Comparison of ENCODE assay signal across 25 cellular contexts in the genomic region with DNA sequence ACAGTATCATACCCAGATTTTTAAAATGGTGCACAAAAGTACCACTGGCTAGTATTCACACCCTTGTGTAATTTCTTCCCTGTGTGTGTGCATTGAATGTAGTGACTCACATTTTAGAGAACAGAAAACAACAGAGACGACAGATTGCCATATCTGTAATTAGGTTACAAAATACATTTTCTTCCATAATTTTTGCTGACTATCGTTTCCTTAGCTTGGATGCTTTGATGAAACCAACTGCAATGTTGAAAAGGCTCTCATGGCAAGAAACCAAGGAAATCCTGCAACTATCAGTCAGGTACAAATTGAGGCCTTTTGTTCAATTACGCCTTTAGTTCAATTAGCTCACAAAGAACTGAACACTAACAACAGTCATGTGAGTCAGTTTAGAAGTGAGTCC.
DNase-seq lines count a peak whose midpoint lies in the region; ATAC-seq, FAIRE-seq and TF ChIP-seq lines count a peak whose summit lies in the region.
"Had no signal": no experiment of that assay in that cellular context is flagged by ENCODE, and none has a peak within 500 bp of the region (broad histone marks: within the 10 kb centered on the region; RNA-seq: fewer than 3 reads in every experiment).

No MANE protein-coding gene starts in this region.

- no peaks in the 10 kb centered on the region for H3K79me2 ChIP-seq in HepG2 (ENCODE audit: insufficient read depth, low read length)

- no peaks in the 10 kb centered on the region for H3K9me3 ChIP-seq in HepG2 (ENCODE audit: low read length)
- no peaks in the 10 kb centered on the region for H3K9me3 ChIP-seq in right lobe of liver
- no peaks in the 10 kb centered on the region for H3K9me3 ChIP-seq in neuronal stem cell (replicated peaks in 1 of 2; ENCODE audit: control insufficient read depth in 2 of 2, insufficient read depth in 1 of 2, low read depth in 1 of 2, low read length in 2 of 2)
- H3K9me3 ChIP-seq: BE2C, BLaER1 had no signal

- no peak for FAIRE-seq in HepG2 (lab: Jason Lieb, UNC)
- peak; percentile 13 for FAIRE-seq in bronchial epithelial cell (lab: Jason Lieb, UNC)
- FAIRE-seq: GM12878, GM12892, GM18507 had no signal

- no TSS peak for BruUV-seq in HepG2 (replicated peaks; lab: Mats Ljungman, UMichigan)

- intact Hi-C loops in HepG2 (cut with micrococcal nuclease; ENCODE audit: unreplicated experiment) (no loop called here), right lobe of liver (cut with DNase I) (no loop called here)

- H3K79me1 ChIP-seq in neuronal stem cell (ENCODE audit: low read depth, low read length), result no peaks in the 10 kb centered on the region

- no peaks in the 10 kb centered on the region for H3K36me3 ChIP-seq in HepG2 (replicated peaks in 1 of 2; ENCODE audit: control insufficient read depth in 1 of 2, insufficient read depth in 2 of 2, low read length in 2 of 2)
- no peaks in the 10 kb centered on the region for H3K36me3 ChIP-seq in right lobe of liver
- H3K36me3 ChIP-seq in bronchial epithelial cell (ENCODE audit: control insufficient read depth, insufficient read depth, low read length), result no peaks in the 10 kb centered on the region
- H3K36me3 ChIP-seq in neuronal stem cell (replicated peaks in 1 of 2; ENCODE audit: control insufficient read depth in 2 of 2, insufficient read depth in 2 of 2, low read length in 2 of 2), result no peaks in the 10 kb centered on the region
- H3K36me3 ChIP-seq: BE2C, BLaER1 had no signal

- H2BK12ac ChIP-seq in neuronal stem cell (ENCODE audit: low read length), result no peak overlapping the region

- in situ Hi-C loops in HepG2 (cut with HindIII; ENCODE audit: extremely low pct_ligation_motif_present, low pct_unique_long_range_greater_than_20kb), result no loop called here

- 51% methylated on average over 3 of the region's 3 CpGs for WGBS in HepG2 (ENCODE audit: low lambda C conversion rate)
- WGBS in right lobe of liver (ENCODE audit: insufficient coverage, low coverage, low lambda C conversion rate, missing lambda C conversion rate), result 64% methylated on average over 3 of the region's 3 CpGs
- WGBS in neuronal stem cell (ENCODE audit: extremely low coverage in 2 of 2, insufficient read length in 2 of 2, insufficient replicate concordance in 1 of 2), 2 donors, result no CpG with 5 or more reads among the region's 3 CpGs

- POLR2A ChIA-PET in HepG2 (lab: Yijun Ruan, JAX), result no interaction called here

- TF ChIP-seq POLR2A in HepG2 (IDR thresholded peaks at IDR 0.05; ENCODE audit: insufficient read depth in 1 of 2, low read depth in 2 of 2, low read length in 2 of 2) (no peak), right lobe of liver (IDR thresholded peaks at IDR 0.05) (no peak)

- H2AFZ ChIP-seq in HepG2 (ENCODE audit: low read length), result no peak overlapping the region
- peak overlapping the region; percentile 23 for H2AFZ ChIP-seq in neuronal stem cell (ENCODE audit: low read length)

- H3K18ac ChIP-seq in neuronal stem cell (ENCODE audit: low read length), result no peak overlapping the region

- no peak overlapping the region for H2BK120ac ChIP-seq in neuronal stem cell (ENCODE audit: low read depth, low read length)

- no peak for TF ChIP-seq CTCF in HepG2 (CRISPR knock-in tag; IDR thresholded peaks at IDR 0.05)
- no peak for TF ChIP-seq CTCF in right lobe of liver (IDR thresholded peaks at IDR 0.05)
- TF ChIP-seq CTCF in bronchial epithelial cell (IDR thresholded peaks at IDR 0.05; ENCODE audit: insufficient read depth, low read length, severe bottlenecking), result no peak

- no peak overlapping the region for H3K23ac ChIP-seq in neuronal stem cell (ENCODE audit: low read depth, low read length, poor library complexity)

- H3K4me3 ChIP-seq in HepG2 (replicated peaks in 1 of 3; ENCODE audit: insufficient read depth in 1 of 3, low read depth in 2 of 3, low read length in 3 of 3), result no peak overlapping the region
- no peak overlapping the region for H3K4me3 ChIP-seq in right lobe of liver
- no peak overlapping the region for H3K4me3 ChIP-seq in bronchial epithelial cell (ENCODE audit: low read depth, low read length)
- H3K4me3 ChIP-seq in neuronal stem cell (ENCODE audit: low read length in 2 of 2), result no peak overlapping the region
- H3K4me3 ChIP-seq: BLaER1, GM12878 had no signal

- H3K27ac ChIP-seq in HepG2 (ENCODE audit: extremely low read length, insufficient read depth, low read length) (no peak overlapping the region), right lobe of liver (no peak overlapping the region), neuronal stem cell (replicated peaks; ENCODE audit: low read length) (no peak overlapping the region)
- H3K27ac ChIP-seq: 22Rv1, BLaER1 had no signal

- no peaks in the 10 kb centered on the region for H4K20me1 ChIP-seq in HepG2 (ENCODE audit: insufficient read depth, low read length)
- H4K20me1 ChIP-seq: BLaER1 had no signal

- H2BK5ac ChIP-seq in neuronal stem cell (ENCODE audit: low read length), result no peak overlapping the region

- DNase-seq in HepG2 (ENCODE audit: low spot score) (no peak), right lobe of liver (no peak), bronchial epithelial cell (ENCODE audit: low read depth) (no peak), neuronal stem cell (ENCODE audit: low spot score) (no peak)
- DNase-seq: ACHN; BE2C; C1 segment of cervical spinal cord; CD4-positive, alpha-beta memory T cell; CD4-positive, CD25-positive, alpha-beta regulatory T cell; CD8-positive, alpha-beta memory T cell; COR-L47; DMS 273 treated with DMSO at 0.1 percent for 48 hours; DMS153; DMS53; DMS79; DND-41; EL; GDM1 had no signal

- no peak for TF ChIP-seq EP300 in HepG2 (IDR thresholded peaks at IDR 0.05; ENCODE audit: low read depth in 2 of 2, low read length in 2 of 2)
- TF ChIP-seq EP300 in HepG2 (CRISPR knock-in tag; IDR thresholded peaks at IDR 0.05; ENCODE audit: borderline replicate concordance), result no peak

- no peak overlapping the region for H4K8ac ChIP-seq in neuronal stem cell (ENCODE audit: low read depth, low read length)

- TF ChIP-seq RAD21 in HepG2 (CRISPR knock-in tag; IDR thresholded peaks at IDR 0.05), result no peak

- no peak for ATAC-seq in HepG2
- ATAC-seq in right lobe of liver, result no peak
- no peak for ATAC-seq in HG02970 (IDR thresholded peaks at IDR 0.05; ENCODE audit: low FRiP score, unreplicated experiment)
- no peak for ATAC-seq in GM21360 (IDR thresholded peaks at IDR 0.05; ENCODE audit: unreplicated experiment)
- ATAC-seq: GM12878 had no signal

- no peak overlapping the region for H2BK15ac ChIP-seq in neuronal stem cell (ENCODE audit: low read length)

- no peaks in the 10 kb centered on the region for H3K27me3 ChIP-seq in HepG2 (ENCODE audit: control insufficient read depth in 1 of 2, insufficient read depth in 2 of 2, low read length in 2 of 2)
- H3K27me3 ChIP-seq in right lobe of liver, result no peaks in the 10 kb centered on the region
- no peaks in the 10 kb centered on the region for H3K27me3 ChIP-seq in bronchial epithelial cell (ENCODE audit: control insufficient read depth, insufficient read depth, low read length)
- no peaks in the 10 kb centered on the region for H3K27me3 ChIP-seq in neuronal stem cell (ENCODE audit: control insufficient read depth in 3 of 3, insufficient read depth in 3 of 3, low read depth in 1 of 3, low read length in 3 of 3)
- H3K27me3 ChIP-seq: BE2C, BLaER1 had no signal

- H3K4me1 ChIP-seq in HepG2 (ENCODE audit: insufficient read depth, low read length) (no peaks in the 10 kb centered on the region), right lobe of liver (no peaks in the 10 kb centered on the region), neuronal stem cell (ENCODE audit: control insufficient read depth in 2 of 2, insufficient read depth in 1 of 2, low read depth in 1 of 2, low read length in 2 of 2) (no peaks in the 10 kb centered on the region)
- H3K4me1 ChIP-seq: BE2C, BLaER1 had no signal

- CTCF ChIA-PET in HepG2 (lab: Yijun Ruan, JAX; ENCODE audit: low intra/inter-chr PET ratio, low total read pairs), result no interaction called here

- H2AK5ac ChIP-seq in neuronal stem cell (ENCODE audit: low read depth, low read length), result no peak overlapping the region

- H3K4ac ChIP-seq in neuronal stem cell (ENCODE audit: low read length), result no peak overlapping the region

- H3K9ac ChIP-seq in HepG2 (ENCODE audit: insufficient read depth, low read depth, low read length), result no peak overlapping the region
- no peak overlapping the region for H3K9ac ChIP-seq in neuronal stem cell (ENCODE audit: low read depth, low read length, poor library complexity)
- H3K9ac ChIP-seq: BLaER1 had no signal

- H3K4me2 ChIP-seq in HepG2 (ENCODE audit: low read depth, low read length) (no peak overlapping the region), neuronal stem cell (ENCODE audit: insufficient read depth, low read length, poor library complexity, severe bottlenecking) (no peak overlapping the region)
- H3K4me2 ChIP-seq: BLaER1 had no signal

- no peak overlapping the region for H4K91ac ChIP-seq in neuronal stem cell (ENCODE audit: low read depth, low read length, poor library complexity)

- no peak overlapping the region for H3K14ac ChIP-seq in neuronal stem cell (ENCODE audit: low read length)

TF ChIP-seq in HepG2, 621 proteins besides CTCF, POLR2A, EP300 and RAD21:
- TF ChIP-seq KDM2A (CRISPR knock-in tag; IDR thresholded peaks at IDR 0.05; ENCODE audit: borderline replicate concordance, low read depth) (no peak), ZNF160 (CRISPR knock-in tag; IDR thresholded peaks at IDR 0.05) (no peak), MAFK (conservative IDR thresholded peaks at IDR 0.05 in 1 of 2, IDR thresholded peaks at IDR 0.05 in 1 of 2; ENCODE audit: low read length in 2 of 2) (peak; percentile 60 to 65), MAFF (IDR thresholded peaks at IDR 0.05; ENCODE audit: low read depth, low read length) (peak; percentile 61; the same call in 1 of the 2 replicates), SNAPC2 (CRISPR knock-in tag; IDR thresholded peaks at IDR 0.05) (no peak), ZNF101 (CRISPR knock-in tag; IDR thresholded peaks at IDR 0.05; ENCODE audit: borderline replicate concordance, low read depth) (no peak), HOXA9 (CRISPR knock-in tag; IDR thresholded peaks at IDR 0.05; ENCODE audit: borderline replicate concordance) (no peak)
